Comparison of ENCODE assay signal across 8 cellular contexts in genomic region chr3:119293761-119294401, GRCh38. TPM values are rescaled to one million over a fixed set of nuclear protein-coding genes. Genes with fewer than 3 reads are reported as not detected.
DNase-seq lines count a peak whose midpoint lies in the region; ATAC-seq, FAIRE-seq and TF ChIP-seq lines count a peak whose summit lies in the region.

A gene with protein sequence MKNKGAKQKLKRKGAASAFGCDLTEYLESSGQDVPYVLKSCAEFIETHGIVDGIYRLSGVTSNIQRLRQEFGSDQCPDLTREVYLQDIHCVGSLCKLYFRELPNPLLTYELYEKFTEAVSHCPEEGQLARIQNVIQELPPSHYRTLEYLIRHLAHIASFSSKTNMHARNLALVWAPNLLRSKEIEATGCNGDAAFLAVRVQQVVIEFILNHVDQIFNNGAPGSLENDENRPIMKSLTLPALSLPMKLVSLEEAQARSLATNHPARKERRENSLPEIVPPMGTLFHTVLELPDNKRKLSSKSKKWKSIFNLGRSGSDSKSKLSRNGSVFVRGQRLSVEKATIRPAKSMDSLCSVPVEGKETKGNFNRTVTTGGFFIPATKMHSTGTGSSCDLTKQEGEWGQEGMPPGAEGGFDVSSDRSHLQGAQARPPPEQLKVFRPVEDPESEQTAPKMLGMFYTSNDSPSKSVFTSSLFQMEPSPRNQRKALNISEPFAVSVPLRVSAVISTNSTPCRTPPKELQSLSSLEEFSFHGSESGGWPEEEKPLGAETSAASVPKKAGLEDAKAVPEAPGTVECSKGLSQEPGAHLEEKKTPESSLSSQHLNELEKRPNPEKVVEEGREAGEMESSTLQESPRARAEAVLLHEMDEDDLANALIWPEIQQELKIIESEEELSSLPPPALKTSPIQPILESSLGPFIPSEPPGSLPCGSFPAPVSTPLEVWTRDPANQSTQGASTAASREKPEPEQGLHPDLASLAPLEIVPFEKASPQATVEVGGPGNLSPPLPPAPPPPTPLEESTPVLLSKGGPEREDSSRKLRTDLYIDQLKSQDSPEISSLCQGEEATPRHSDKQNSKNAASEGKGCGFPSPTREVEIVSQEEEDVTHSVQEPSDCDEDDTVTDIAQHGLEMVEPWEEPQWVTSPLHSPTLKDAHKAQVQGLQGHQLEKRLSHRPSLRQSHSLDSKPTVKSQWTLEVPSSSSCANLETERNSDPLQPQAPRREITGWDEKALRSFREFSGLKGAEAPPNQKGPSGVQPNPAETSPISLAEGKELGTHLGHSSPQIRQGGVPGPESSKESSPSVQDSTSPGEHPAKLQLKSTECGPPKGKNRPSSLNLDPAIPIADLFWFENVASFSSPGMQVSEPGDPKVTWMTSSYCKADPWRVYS (N-terminal part only) (plus strand): TSS chr3:119294383. CDS start chr3:119294905, 522 bp downstream.

- H3K36me3 ChIP-seq in HAP-1 (replicated peaks), result no peaks in the 10 kb centered on the region

- TF ChIP-seq CTCF in chondrocyte (IDR thresholded peaks at IDR 0.05), result no peak

- H3K36me3 Mint-ChIP-seq in activated CD4-positive, alpha-beta T cell treated with anti-CD3 and anti-CD28 coated beads for 36 hours (ENCODE audit: low read depth), result peaks cover 10% of the 10 kb centered on the region
- peaks cover 1% of the 10 kb centered on the region for H3K36me3 Mint-ChIP-seq in chondrocyte (ENCODE audit: low read depth)

- peak within 1 kb of the TSS; percentile 82 for H3K4me3 Mint-ChIP-seq in activated CD4-positive, alpha-beta T cell treated with anti-CD3 and anti-CD28 coated beads for 36 hours
- peak within 1 kb of the TSS; percentile 89 for H3K4me3 Mint-ChIP-seq in chondrocyte (ENCODE audit: unreplicated experiment)

- in situ Hi-C loops in HAP-1 (cut with MboI; ENCODE audit: low sequenced_read_pairs), result loop anchor here (25.0 kb wide), 1 partner anchor 393 kb away; the partner anchor contains the start of gene COX17

- no peaks in the 10 kb centered on the region for H3K27me3 ChIP-seq in HAP-1 (ENCODE audit: low read depth)

- CTCF ChIA-PET in activated CD4-positive, alpha-beta T cell treated with anti-CD3 and anti-CD28 coated beads for 36 hours (lab: Charles Lee), result interaction anchor here (0.8 to 2.8 kb wide), 5 partner anchors 23 to 383 kb away, joined by 3 to 12 read pairs (median 4); partner anchors contain the start of genes B4GALT4 and COX17

- peaks cover 52% of the 10 kb centered on the region for H3K4me1 Mint-ChIP-seq in activated CD4-positive, alpha-beta T cell treated with anti-CD3 and anti-CD28 coated beads for 36 hours
- H3K4me1 Mint-ChIP-seq in chondrocyte (ENCODE audit: low read depth), result peaks cover 52% of the 10 kb centered on the region

- DNase-seq in GM12892 (ENCODE audit: insufficient read length), result peak; percentile 49
- DNase-seq in HAP-1 (ENCODE audit: low spot score in 2 of 2), result peak; percentile 51 to 74
- DNase-seq in NCI-H1105 (lab: John Stamatoyannopoulos, UW), result peak; percentile 29
- peak; percentile 93 for DNase-seq in activated CD4-positive, alpha-beta T cell treated with anti-CD3 and anti-CD28 coated beads for 36 hours
- DNase-seq in chondrocyte (ENCODE audit: low spot score), result peak; percentile 90
- DNase-seq in left lobe of liver (ENCODE audit: low spot score), result peak; percentile 60
- DNase-seq in stimulated activated CD4-positive, alpha-beta T cell treated with anti-CD3 and anti-CD28 coated beads, Interleukin-2, amount 100 ng/mL, for 4 hours (ENCODE audit: low read depth), result peak; percentile 78
- no peak for DNase-seq in NCI-H2107 (lab: John Stamatoyannopoulos, UW)

- no peaks in the 10 kb centered on the region for H3K27me3 Mint-ChIP-seq in activated CD4-positive, alpha-beta T cell treated with anti-CD3 and anti-CD28 coated beads for 36 hours
- no peaks in the 10 kb centered on the region for H3K27me3 Mint-ChIP-seq in chondrocyte (ENCODE audit: low read depth)

- H3K9me3 ChIP-seq in HAP-1, result no peaks in the 10 kb centered on the region

- peaks cover 33% of the 10 kb centered on the region for H3K4me1 ChIP-seq in HAP-1

- peak; percentile 78 for ATAC-seq in activated CD4-positive, alpha-beta T cell treated with anti-CD3 and anti-CD28 coated beads for 36 hours
- ATAC-seq in left lobe of liver, result peak; percentile 72

- peak within 1 kb of the TSS; percentile 93 for H3K27ac Mint-ChIP-seq in activated CD4-positive, alpha-beta T cell treated with anti-CD3 and anti-CD28 coated beads for 36 hours
- peak within 1 kb of the TSS; percentile 95 for H3K27ac Mint-ChIP-seq in chondrocyte (ENCODE audit: unreplicated experiment)

- POLR2A ChIA-PET in activated CD4-positive, alpha-beta T cell treated with anti-CD3 and anti-CD28 coated beads for 36 hours (lab: Charles Lee), result interaction anchor here (0.6 to 2.0 kb wide), 3 partner anchors 14 to 205 kb away, joined by 3 to 18 read pairs (median 4); no protein-coding TSS in a partner anchor

- no peaks in the 10 kb centered on the region for H3K9me3 Mint-ChIP-seq in activated CD4-positive, alpha-beta T cell treated with anti-CD3 and anti-CD28 coated beads for 36 hours (ENCODE audit: low read depth)
- H3K9me3 Mint-ChIP-seq in chondrocyte (ENCODE audit: low read depth), result no peaks in the 10 kb centered on the region

- FAIRE-seq in GM12892 (lab: Jason Lieb, UNC), result peak; percentile 88

- TF ChIP-seq POLR2A in GM12892 (IDR thresholded peaks at IDR 0.05; ENCODE audit: low read depth, low read length), result peak; percentile 61; the same call in 1 of the 2 replicates

- peak within 1 kb of the TSS; percentile 37 for H3K4me3 ChIP-seq in HAP-1

- intact Hi-C loops in activated CD4-positive, alpha-beta T cell treated with anti-CD3 and anti-CD28 coated beads for 36 hours (cut with DNase I, micrococcal nuclease), result loop anchor here (1.0 to 10.0 kb wide), 17 partner anchors 29 to 1051 kb away; partner anchors contain the start of genes B4GALT4 (in 2 of the 2), COX17 (in 2 of the 2), TIMMDC1 (in 2 of the 2) and TMEM39A (in 2 of the 2)

RNA-seq across cellular contexts. Expression of the gene that starts here (rescaled TPM):
- polyA plus RNA-seq in GM12892 (2012; ENCODE audit: missing spikeins), result 9.0 TPM
- 1 to 10 TPM; 9.2 to 9.6 TPM for total RNA-seq in activated CD4-positive, alpha-beta T cell treated with anti-CD3 and anti-CD28 coated beads for 36 hours
- total RNA-seq in chondrocyte, result 35.2 to 50.3 TPM (median 37.1 TPM) in 3 replicates
- 2.9 TPM for total RNA-seq in left lobe of liver
